In the genomic region with DNA sequence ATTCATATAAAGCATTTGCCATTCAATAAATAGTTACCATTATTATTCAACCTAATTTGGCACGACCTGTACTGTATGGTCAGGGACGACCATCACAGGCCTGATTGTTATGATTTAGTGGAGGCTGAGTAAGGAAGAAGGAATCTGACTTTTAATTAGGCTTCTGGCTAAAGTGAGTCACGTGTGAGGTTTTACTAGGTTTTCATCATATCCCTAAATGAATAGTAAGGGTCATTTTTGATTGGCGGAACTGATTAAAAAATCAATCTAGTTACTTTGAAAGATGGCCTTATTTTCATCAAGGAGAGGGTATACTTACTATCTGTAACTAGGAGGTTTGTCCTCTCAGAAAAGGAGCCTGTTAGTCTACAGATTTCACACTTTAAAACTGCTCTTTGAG, we compare ENCODE assay signal across 1 cellular context.
A peak's percentile ranks its signal among the peaks of the same experiment; 100 is the strongest.
TF ChIP-seq lines count a peak whose summit lies in the region.

No MANE protein-coding gene starts in this region.

TF ChIP-seq in K562, 482 proteins besides CTCF, POLR2A, EP300 and RAD21 (continued from another document):
- TF ChIP-seq ZNF212 (CRISPR knock-in tag; IDR thresholded peaks at IDR 0.05) (no peak), ZNF263 (CRISPR knock-in tag; IDR thresholded peaks at IDR 0.05; ENCODE audit: borderline replicate concordance) (no peak), FIP1L1 (IDR thresholded peaks at IDR 0.05; ENCODE audit: low read depth, low read length, poor library complexity, severe bottlenecking) (no peak), SRSF7 (optimal IDR thresholded peaks at IDR 0.05; ENCODE audit: low read depth, low read length) (no peak), FOSL1 (tag; conservative IDR thresholded peaks at IDR 0.05) (peak; percentile 63), TRIM28 (IDR thresholded peaks at IDR 0.05) (no peak)
